15 cellular contexts compared by ENCODE assay signal in genomic region chr5:84715087-84715486, GRCh38.
DNase-seq lines count a peak whose midpoint lies in the region; ATAC-seq and TF ChIP-seq lines count a peak whose summit lies in the region.
"Had no signal": no experiment of that assay in that cellular context is flagged by ENCODE, and none has a peak within 500 bp of the region (broad histone marks: within the 10 kb centered on the region; RNA-seq: fewer than 3 reads in every experiment).

No MANE protein-coding gene starts in this region.

- peak; percentile 27 for DNase-seq in MV-4-11 (lab: John Stamatoyannopoulos, UW)
- peak; percentile 57 for DNase-seq in adipocyte (ENCODE audit: low read depth)
- DNase-seq in fibroblast of mammary gland (ENCODE audit: low read depth), result peak; percentile 21
- DNase-seq in myocyte (ENCODE audit: low read depth), result peak; percentile 48
- no peak for DNase-seq in activated naive CD4-positive, alpha-beta T cell (lab: John Stamatoyannopoulos, UW)
- no peak for DNase-seq in thyroid gland
- DNase-seq: DMS79 treated with DMSO at 0.1 percent for 48 hours, H9, NCI-H187, NCI-H2227 treated with DMSO at 0.1 percent for 48 hours, NCI-H524, NCI-H82 had no signal

- H3K36me3 ChIP-seq in adipocyte (ENCODE audit: control insufficient read depth, insufficient read depth, low read length, severe bottlenecking) (no peaks in the 10 kb centered on the region), thyroid gland (no peaks in the 10 kb centered on the region)
- H3K36me3 ChIP-seq: SJSA1 had no signal

- H3K9ac ChIP-seq in adipocyte (ENCODE audit: low read length), result no peak overlapping the region

- no peak for TF ChIP-seq POLR2A in thyroid gland (IDR thresholded peaks at IDR 0.05)

- 94 to 100% methylated on average over 1 of the region's 1 CpG for WGBS in thyroid gland, 2 donors

- H3K4me1 ChIP-seq in adipocyte (ENCODE audit: control insufficient read depth, insufficient read depth, low read length) (no peaks in the 10 kb centered on the region), thyroid gland (no peaks in the 10 kb centered on the region)
- H3K4me1 ChIP-seq: SJSA1 had no signal

- H3K27ac ChIP-seq in thyroid gland, result no peak overlapping the region
- H3K27ac ChIP-seq: C4-2B, SJSA1 had no signal

- no peak for ATAC-seq in HG02885 (IDR thresholded peaks at IDR 0.05; ENCODE audit: poor library complexity, unreplicated experiment)

- no peak for TF ChIP-seq CTCF in fibroblast of mammary gland (conservative IDR thresholded peaks at IDR 0.05; ENCODE audit: control insufficient read depth, insufficient read depth, low read depth, low read length)
- TF ChIP-seq CTCF in thyroid gland (IDR thresholded peaks at IDR 0.05), result no peak

- no peaks in the 10 kb centered on the region for H3K9me3 ChIP-seq in adipocyte (ENCODE audit: control insufficient read depth, low read length)
- no peaks in the 10 kb centered on the region for H3K9me3 ChIP-seq in thyroid gland

- intact Hi-C loops in thyroid gland (cut with DNase I), result no loop called here

- H3K4me3 ChIP-seq in adipocyte (ENCODE audit: low read length) (no peak overlapping the region), fibroblast of mammary gland (ENCODE audit: control insufficient read depth, low read depth, low read length) (no peak overlapping the region), thyroid gland (replicated peaks in 1 of 3) (no peak overlapping the region)
- H3K4me3 ChIP-seq: SJSA1 had no signal

- H3K27me3 ChIP-seq in adipocyte (replicated peaks; ENCODE audit: control insufficient read depth, insufficient read depth, low read length) (no peaks in the 10 kb centered on the region), thyroid gland (no peaks in the 10 kb centered on the region)
- H3K27me3 ChIP-seq: SJSA1 had no signal

Comparison
In these comparisons a context has a peak if more than half of its experiments do, and no peak if none do; other contexts are left out.
1. DNase-seq: peak in MV-4-11 (single experiment), adipocyte (single experiment), fibroblast of mammary gland (single experiment) and myocyte (single experiment); none in activated naive CD4-positive, alpha-beta T cell (0 of 4) and thyroid gland (0 of 2).